Comparison of ENCODE assay signal across 1 cellular context in genomic region chr1:87024936-87025537, GRCh38.
TF ChIP-seq lines count a peak whose summit lies in the region.

No MANE protein-coding gene starts in this region.

TF ChIP-seq in H1, 55 proteins besides CTCF, POLR2A, EP300 and RAD21 (continued from another document):
- TF ChIP-seq USF2 (IDR thresholded peaks at IDR 0.05; ENCODE audit: low read length), result no peak
- no peak for TF ChIP-seq CBX5 (IDR thresholded peaks at IDR 0.05; ENCODE audit: low read depth, low read length)
- TF ChIP-seq SP4 (IDR thresholded peaks at IDR 0.05; ENCODE audit: low read length), result no peak
- TF ChIP-seq SIX5 (IDR thresholded peaks at IDR 0.05; ENCODE audit: low read depth, low read length), result no peak
- no peak for TF ChIP-seq TCF12 (IDR thresholded peaks at IDR 0.05; ENCODE audit: low read depth, low read length)
- no peak for TF ChIP-seq MAFK (IDR thresholded peaks at IDR 0.05; ENCODE audit: low read depth, low read length)
- no peak for TF ChIP-seq SIN3A (conservative IDR thresholded peaks at IDR 0.05 in 1 of 2, IDR thresholded peaks at IDR 0.05 in 1 of 2; ENCODE audit: low read depth in 1 of 2, low read length in 2 of 2)
- TF ChIP-seq BCL11A (IDR thresholded peaks at IDR 0.05; ENCODE audit: low read depth in 2 of 2, low read length in 2 of 2), result no peak
TF ChIP-seq in H1: peak in this region for 0.
